9 cellular contexts compared by ENCODE assay signal in the genomic region with DNA sequence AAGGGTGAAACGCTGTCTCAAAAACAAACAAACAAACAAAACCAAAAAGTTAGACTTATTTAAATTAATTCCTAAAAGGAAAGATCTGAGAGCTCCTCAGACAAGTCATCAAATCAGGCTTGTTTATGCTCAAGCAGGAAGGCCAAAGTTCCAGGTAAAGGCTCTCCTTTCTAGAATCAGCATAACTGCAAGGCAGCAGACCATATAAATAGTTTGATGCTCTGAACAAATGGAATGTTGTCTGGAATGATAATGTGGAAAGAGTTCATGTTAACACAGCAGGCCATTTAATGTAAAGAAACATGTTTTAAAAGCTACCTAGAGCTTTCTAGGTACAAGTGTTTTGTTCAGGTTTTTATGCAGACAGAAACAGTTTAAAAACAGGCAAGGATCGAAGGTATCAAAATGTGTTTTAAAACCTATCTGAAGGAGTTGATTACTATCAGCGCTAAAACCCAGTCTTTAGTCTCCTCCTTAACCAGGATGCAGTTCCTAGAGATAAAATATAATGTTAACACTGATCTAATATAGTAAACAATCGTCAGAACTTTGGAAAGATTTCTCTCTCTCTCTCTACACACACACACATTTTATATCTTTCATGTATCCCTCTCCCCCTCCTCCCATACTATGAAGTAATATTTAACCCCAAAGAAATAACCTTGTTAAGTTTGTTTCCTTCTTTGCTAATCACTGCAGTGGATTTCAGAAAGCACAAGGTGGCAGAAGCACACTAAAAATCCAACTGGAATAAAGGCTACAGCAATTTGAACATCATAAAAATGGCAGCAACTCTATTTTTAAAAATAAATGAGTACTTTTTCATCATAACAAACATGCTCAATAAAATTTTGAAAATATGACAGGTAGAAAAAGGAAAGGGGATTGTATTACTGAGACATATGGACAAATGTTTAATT.
DNase-seq lines count a peak whose midpoint lies in the region; ATAC-seq and TF ChIP-seq lines count a peak whose summit lies in the region.
"Had no signal": no experiment of that assay in that cellular context is flagged by ENCODE, and none has a peak within 500 bp of the region (broad histone marks: within the 10 kb centered on the region; RNA-seq: fewer than 3 reads in every experiment).

No MANE protein-coding gene starts in this region.

- 22 to 32% methylated on average over 4 of the region's 4 CpGs for WGBS in aorta, 2 donors

- H3K27me3 Mint-ChIP-seq in chondrocyte (ENCODE audit: low read depth): no peaks in the 10 kb centered on the region
- H3K27me3 Mint-ChIP-seq: activated naive CD4-positive, alpha-beta T cell treated with anti-CD3 and anti-CD28 coated beads, Interleukin-2, amount 50 U/mL, for 24 hours had no signal

- H3K4me1 Mint-ChIP-seq in chondrocyte (ENCODE audit: low read depth): peaks cover 81% of the 10 kb centered on the region
- H3K4me1 Mint-ChIP-seq: activated naive CD4-positive, alpha-beta T cell treated with anti-CD3 and anti-CD28 coated beads, Interleukin-2, amount 50 U/mL, for 24 hours had no signal

- peak; percentile 85 for TF ChIP-seq CTCF in chondrocyte (IDR thresholded peaks at IDR 0.05)
- TF ChIP-seq CTCF in mucosa of descending colon (IDR thresholded peaks at IDR 0.05): no peak

- H3K9me3 ChIP-seq in mucosa of descending colon (peaks cover 3% of the 10 kb centered on the region), aorta (ENCODE audit: control insufficient read depth, low read length) (no peaks in the 10 kb centered on the region)

- H3K4me3 Mint-ChIP-seq in chondrocyte (ENCODE audit: unreplicated experiment): no peak overlapping the region
- H3K4me3 Mint-ChIP-seq: activated naive CD4-positive, alpha-beta T cell treated with anti-CD3 and anti-CD28 coated beads, Interleukin-2, amount 50 U/mL, for 24 hours had no signal

- H3K36me3 Mint-ChIP-seq in chondrocyte (ENCODE audit: low read depth): peaks cover 10% of the 10 kb centered on the region
- H3K36me3 Mint-ChIP-seq: activated naive CD4-positive, alpha-beta T cell treated with anti-CD3 and anti-CD28 coated beads, Interleukin-2, amount 50 U/mL, for 24 hours had no signal

- H3K4me3 ChIP-seq in mucosa of descending colon: no peak overlapping the region
- no peak overlapping the region for H3K4me3 ChIP-seq in aorta (ENCODE audit: low read length in 2 of 2)

- ATAC-seq in mucosa of descending colon (peak; percentile 73), aorta (ENCODE audit: low FRiP score) (no peak), GM18517 (IDR thresholded peaks at IDR 0.05; ENCODE audit: unreplicated experiment) (no peak)

- DNase-seq in SIG-M5 treated with dmso at 0.1 percent for 504 hours (lab: John Stamatoyannopoulos, UW; ENCODE audit: unreplicated experiment) (peak; percentile 27), SIG-M5 (lab: John Stamatoyannopoulos, UW) (no peak), NCI-H2081 treated with DMSO at 0.1 percent for 48 hours (lab: John Stamatoyannopoulos, UW) (peak; percentile 4), chondrocyte (ENCODE audit: low spot score) (no peak), mucosa of descending colon (peak in 1 of 3 donors; percentile 38), aorta (no peak), GOT3 (lab: John Stamatoyannopoulos, UW) (no peak)

- H3K36me3 ChIP-seq in mucosa of descending colon (ENCODE audit: low read depth) (no peaks in the 10 kb centered on the region), aorta (ENCODE audit: control insufficient read depth in 1 of 2, insufficient read depth in 2 of 2, low read length in 1 of 2) (no peaks in the 10 kb centered on the region)

- no peaks in the 10 kb centered on the region for H3K27me3 ChIP-seq in aorta (ENCODE audit: control insufficient read depth in 1 of 2, insufficient read depth in 2 of 2, low read length in 1 of 2)

- intact Hi-C loops in mucosa of descending colon (cut with DNase I, micrococcal nuclease): loop anchor here (5.0 to 10.0 kb wide), 2 partner anchors 180 to 182 kb away; no protein-coding TSS in a partner anchor
- intact Hi-C loops in aorta (cut with DNase I): loop anchor here (5.0 to 10.0 kb wide), 10 partner anchors 137 to 720 kb away; partner anchors contain the start of genes PPP1R12A (in 2 of the 2) and PAWR (in 1 of the 2)

- no peaks in the 10 kb centered on the region for H3K9me3 Mint-ChIP-seq in chondrocyte (ENCODE audit: low read depth)
- H3K9me3 Mint-ChIP-seq: activated naive CD4-positive, alpha-beta T cell treated with anti-CD3 and anti-CD28 coated beads, Interleukin-2, amount 50 U/mL, for 24 hours had no signal

- H3K27ac ChIP-seq in aorta (ENCODE audit: low read depth in 1 of 2, low read length in 2 of 2): no peak overlapping the region

- H3K4me1 ChIP-seq in mucosa of descending colon (ENCODE audit: low read depth) (peaks cover 9% of the 10 kb centered on the region), aorta (ENCODE audit: control insufficient read depth in 1 of 2, insufficient read depth in 2 of 2, low read length in 2 of 2) (peaks cover 2 to 7% of the 10 kb centered on the region in 2 donors)

- H3K27ac Mint-ChIP-seq in chondrocyte (ENCODE audit: unreplicated experiment): peak overlapping the region; percentile 60
- H3K27ac Mint-ChIP-seq: activated naive CD4-positive, alpha-beta T cell treated with anti-CD3 and anti-CD28 coated beads, Interleukin-2, amount 50 U/mL, for 24 hours had no signal

Comparison
In these comparisons a context has a peak if more than half of its experiments do, and no peak if none do; other contexts are left out.
1. DNase-seq: peak in SIG-M5 treated with dmso at 0.1 percent for 504 hours (single experiment) and NCI-H2081 treated with DMSO at 0.1 percent for 48 hours (single experiment); none in SIG-M5 (single experiment), chondrocyte (single experiment), aorta (0 of 2) and GOT3 (single experiment).